8 cellular contexts compared by ENCODE assay signal in genomic region chr17:67994827-67995567, GRCh38. TPM values are rescaled to one million over a fixed set of nuclear protein-coding genes. Genes with fewer than 3 reads are reported as not detected.
DNase-seq lines count a peak whose midpoint lies in the region; ATAC-seq and TF ChIP-seq lines count a peak whose summit lies in the region.

No MANE protein-coding gene starts in this region.

- POLR2A ChIA-PET in activated CD4-positive, alpha-beta T cell treated with anti-CD3 and anti-CD28 coated beads for 36 hours (lab: Charles Lee): interaction anchor here (0.6 to 2.4 kb wide), 3 partner anchors 12 to 42 kb away, joined by 3 to 11 read pairs (median 8); no protein-coding TSS in a partner anchor

- no peak for DNase-seq in activated CD4-positive, alpha-beta T cell treated with anti-CD3 and anti-CD28 coated beads for 36 hours
- no peak for DNase-seq in activated CD4-positive, alpha-beta T cell treated with anti-CD3 and anti-CD28 coated beads, Interleukin-2, amount 50 U/mL, for 1 hour
- DNase-seq in OCI-M1 (lab: John Stamatoyannopoulos, UW): peak; percentile 35
- DNase-seq in dermis microvascular lymphatic vessel endothelial cell (ENCODE audit: low read depth in 2 of 2): peak; percentile 98 to 99
- DNase-seq in memory B cell (ENCODE audit: low spot score in 2 of 2): no peak
- DNase-seq in type B pancreatic cell (ENCODE audit: extremely low spot score, unreplicated experiment): no peak
- no peak for DNase-seq in central memory CD4-positive, alpha-beta T cell

- peaks cover 26% of the 10 kb centered on the region for H3K4me1 Mint-ChIP-seq in activated CD4-positive, alpha-beta T cell treated with anti-CD3 and anti-CD28 coated beads for 36 hours
- H3K4me1 Mint-ChIP-seq in memory B cell (peaks cover 22% of the 10 kb centered on the region), type B pancreatic cell (ENCODE audit: unreplicated experiment) (peaks cover 25% of the 10 kb centered on the region)

- TF ChIP-seq CTCF in type B pancreatic cell (conservative IDR thresholded peaks at IDR 0.05): no peak

- no peaks in the 10 kb centered on the region for H3K9me3 Mint-ChIP-seq in activated CD4-positive, alpha-beta T cell treated with anti-CD3 and anti-CD28 coated beads for 36 hours (ENCODE audit: low read depth)
- H3K9me3 Mint-ChIP-seq in memory B cell (no peaks in the 10 kb centered on the region), type B pancreatic cell (no peaks in the 10 kb centered on the region)

- peaks cover 12% of the 10 kb centered on the region for H3K36me3 Mint-ChIP-seq in activated CD4-positive, alpha-beta T cell treated with anti-CD3 and anti-CD28 coated beads for 36 hours (ENCODE audit: low read depth)
- H3K36me3 Mint-ChIP-seq in memory B cell (no peaks in the 10 kb centered on the region), type B pancreatic cell (no peaks in the 10 kb centered on the region)

- intact Hi-C loops in activated CD4-positive, alpha-beta T cell treated with anti-CD3 and anti-CD28 coated beads for 36 hours (cut with DNase I, micrococcal nuclease): loop anchor here (1.0 to 10.0 kb wide), 4 partner anchors 24 to 620 kb away; partner anchors contain the start of gene PITPNC1 (in 1 of the 2)

- peak overlapping the region; percentile 75 for H3K4me3 Mint-ChIP-seq in activated CD4-positive, alpha-beta T cell treated with anti-CD3 and anti-CD28 coated beads for 36 hours
- H3K4me3 Mint-ChIP-seq in memory B cell (peak overlapping the region; percentile 79), type B pancreatic cell (peak overlapping the region; percentile 90)

- ATAC-seq in activated CD4-positive, alpha-beta T cell treated with anti-CD3 and anti-CD28 coated beads for 36 hours: no peak
- ATAC-seq in memory B cell (ENCODE audit: low read depth) (no peak), HG03196 (IDR thresholded peaks at IDR 0.05; ENCODE audit: unreplicated experiment) (no peak)

- H3K27ac Mint-ChIP-seq in activated CD4-positive, alpha-beta T cell treated with anti-CD3 and anti-CD28 coated beads for 36 hours: peak overlapping the region; percentile 88
- H3K27ac Mint-ChIP-seq in memory B cell: no peak overlapping the region
- H3K27ac Mint-ChIP-seq in type B pancreatic cell: peak overlapping the region; percentile 75

- CTCF ChIA-PET in activated CD4-positive, alpha-beta T cell treated with anti-CD3 and anti-CD28 coated beads for 36 hours (lab: Charles Lee): interaction anchor here (0.9 to 2.8 kb wide), 8 partner anchors 15 to 467 kb away, joined by 3 to 12 read pairs (median 4); no protein-coding TSS in a partner anchor

- peaks cover 13% of the 10 kb centered on the region for H3K27me3 Mint-ChIP-seq in activated CD4-positive, alpha-beta T cell treated with anti-CD3 and anti-CD28 coated beads for 36 hours
- H3K27me3 Mint-ChIP-seq in memory B cell: peaks cover 1% of the 10 kb centered on the region
- peaks cover 21% of the 10 kb centered on the region for H3K27me3 Mint-ChIP-seq in type B pancreatic cell

RNA-seq across cellular contexts. Expression of gene C17orf58, which starts 1.3 kb away (rescaled TPM):
- 10 to 100 TPM; 19.4 to 23.7 TPM for total RNA-seq in activated CD4-positive, alpha-beta T cell treated with anti-CD3 and anti-CD28 coated beads for 36 hours
- total RNA-seq in dermis microvascular lymphatic vessel endothelial cell (23.7 and 32.1 TPM in 2 replicates), type B pancreatic cell (ENCODE audit: low replicate concordance) (8.1 and 8.8 TPM in 2 replicates)

RNA-seq across cellular contexts. Expression of gene KPNA2, which starts 40.5 kb away (rescaled TPM):
- 100 to 1,000 TPM; 186 to 190 TPM for total RNA-seq in activated CD4-positive, alpha-beta T cell treated with anti-CD3 and anti-CD28 coated beads for 36 hours
- total RNA-seq in dermis microvascular lymphatic vessel endothelial cell: 89.0 and 103 TPM in 2 replicates
- total RNA-seq in type B pancreatic cell (ENCODE audit: low replicate concordance): 99.6 and 211 TPM in 2 replicates

Comparison
In these comparisons a context has a peak if more than half of its experiments do, and no peak if none do; other contexts are left out.
1. DNase-seq: peak in OCI-M1 (single experiment) and dermis microvascular lymphatic vessel endothelial cell (2 of 2); none in activated CD4-positive, alpha-beta T cell treated with anti-CD3 and anti-CD28 coated beads for 36 hours (single experiment), activated CD4-positive, alpha-beta T cell treated with anti-CD3 and anti-CD28 coated beads, Interleukin-2, amount 50 U/mL, for 1 hour (single experiment), memory B cell (0 of 2), type B pancreatic cell (single experiment) and central memory CD4-positive, alpha-beta T cell (single experiment).
2. Peak in every context shown above with its lines, with median percentiles within 50 percentile points of each other: H3K4me3 Mint-ChIP-seq.